In genomic region chr4:80124246-80125211, GRCh38 we compare ENCODE assay signal across 17 cellular contexts. TPM values are rescaled to one million over a fixed set of nuclear protein-coding genes. Genes with fewer than 3 reads are reported as not detected.
DNase-seq lines count a peak whose midpoint lies in the region; ATAC-seq, FAIRE-seq and TF ChIP-seq lines count a peak whose summit lies in the region.
"Had no signal": no experiment of that assay in that cellular context is flagged by ENCODE, and none has a peak within 500 bp of the region (broad histone marks: within the 10 kb centered on the region; RNA-seq: fewer than 3 reads in every experiment).

No MANE protein-coding gene starts in this region.

- H3K36me3 ChIP-seq in breast epithelium: no peaks in the 10 kb centered on the region
- H3K36me3 ChIP-seq: heart right ventricle, thoracic aorta had no signal

- no peaks in the 10 kb centered on the region for H3K9me3 ChIP-seq in breast epithelium
- no peaks in the 10 kb centered on the region for H3K9me3 ChIP-seq in T-helper 17 cell (ENCODE audit: control insufficient read depth, low read length, poor library complexity, severe bottlenecking)
- H3K9me3 ChIP-seq: thoracic aorta had no signal

- FAIRE-seq in endometrium (lab: Jason Lieb, UNC): peak; percentile 46
- FAIRE-seq: kidney had no signal

- DNase-seq in MCF 10A (ENCODE audit: unreplicated experiment): no peak
- DNase-seq in breast epithelium (ENCODE audit: low spot score in 2 of 2): no peak
- DNase-seq in T-helper 17 cell: no peak
- no peak for DNase-seq in SKM-1 treated with dmso at 0.1 percent for 144 hours (lab: John Stamatoyannopoulos, UW; ENCODE audit: unreplicated experiment)
- DNase-seq: DMS79, H9, heart right ventricle, kidney, NCI-H146, NCI-H524, posterior cingulate gyrus had no signal

- ATAC-seq in T-helper 17 cell (no peak), HG03457 (IDR thresholded peaks at IDR 0.05; ENCODE audit: unreplicated experiment) (no peak), HG03469 (IDR thresholded peaks at IDR 0.05; ENCODE audit: unreplicated experiment) (no peak)
- ATAC-seq in stimulated activated memory B cell treated with anti-CD40 and anti-IgM and Interleukin-4, amounts not matched to agents 10 μg/mL and 1 μg/mL and 100 μg/mL, for 72 hours: no peak
- ATAC-seq: heart right ventricle had no signal

- TF ChIP-seq POLR2A in breast epithelium (IDR thresholded peaks at IDR 0.05): no peak

- no peak overlapping the region for H3K27ac ChIP-seq in breast epithelium
- H3K27ac ChIP-seq: heart right ventricle, thoracic aorta had no signal

- TF ChIP-seq CTCF in MCF 10A (IDR thresholded peaks at IDR 0.05; ENCODE audit: unreplicated experiment): no peak
- TF ChIP-seq CTCF in breast epithelium (IDR thresholded peaks at IDR 0.05): no peak

- H3K4me3 ChIP-seq in breast epithelium: no peak overlapping the region
- H3K4me3 ChIP-seq: heart right ventricle, thoracic aorta had no signal

- intact Hi-C loops in MCF 10A (cut with micrococcal nuclease): loop anchor here (1.0 to 5.0 kb wide), 2 partner anchors 52 to 60 kb away; partner anchors contain the start of gene ANTXR2
- intact Hi-C loops in breast epithelium (cut with DNase I; ENCODE audit: low total_unique reads): no loop called here

- no peaks in the 10 kb centered on the region for H3K36me3 Mint-ChIP-seq in MCF 10A (ENCODE audit: insufficient read depth, unreplicated experiment)
- no peaks in the 10 kb centered on the region for H3K36me3 Mint-ChIP-seq in T-helper 17 cell (ENCODE audit: low read depth)
- H3K36me3 Mint-ChIP-seq in stimulated activated memory B cell treated with anti-CD40 and anti-IgM and Interleukin-4, amounts not matched to agents 10 μg/mL and 1 μg/mL and 100 μg/mL, for 72 hours: no peaks in the 10 kb centered on the region

- POLR2A ChIA-PET in MCF 10A (lab: Yijun Ruan, JAX): interaction anchor here (2.5 kb wide), 1 partner anchor 52 kb away, joined by 12 read pairs; the partner anchor contains the start of gene ANTXR2

- H3K27ac Mint-ChIP-seq in MCF 10A (ENCODE audit: low read depth, unreplicated experiment): peak overlapping the region; percentile 70
- H3K27ac Mint-ChIP-seq in T-helper 17 cell: peak overlapping the region; percentile 96
- peak overlapping the region; percentile 73 for H3K27ac Mint-ChIP-seq in stimulated activated memory B cell treated with anti-CD40 and anti-IgM and Interleukin-4, amounts not matched to agents 10 μg/mL and 1 μg/mL and 100 μg/mL, for 72 hours
- H3K27ac Mint-ChIP-seq: H9 had no signal

- no peaks in the 10 kb centered on the region for H3K27me3 Mint-ChIP-seq in MCF 10A (ENCODE audit: insufficient read depth, unreplicated experiment)
- H3K27me3 Mint-ChIP-seq in T-helper 17 cell: no peaks in the 10 kb centered on the region
- peaks cover under 1% of the 10 kb centered on the region for H3K27me3 Mint-ChIP-seq in stimulated activated memory B cell treated with anti-CD40 and anti-IgM and Interleukin-4, amounts not matched to agents 10 μg/mL and 1 μg/mL and 100 μg/mL, for 72 hours

- no peaks in the 10 kb centered on the region for H3K4me1 ChIP-seq in breast epithelium

- peaks cover 36% of the 10 kb centered on the region for H3K4me1 Mint-ChIP-seq in MCF 10A (ENCODE audit: insufficient read depth, unreplicated experiment)
- peaks cover 44% of the 10 kb centered on the region for H3K4me1 Mint-ChIP-seq in T-helper 17 cell
- peaks cover 38% of the 10 kb centered on the region for H3K4me1 Mint-ChIP-seq in stimulated activated memory B cell treated with anti-CD40 and anti-IgM and Interleukin-4, amounts not matched to agents 10 μg/mL and 1 μg/mL and 100 μg/mL, for 72 hours

- no TSS peak for BruUV-seq in MCF 10A (replicated peaks; lab: Mats Ljungman, UMichigan)

- H3K9me3 Mint-ChIP-seq in MCF 10A (ENCODE audit: unreplicated experiment): peaks cover 8% of the 10 kb centered on the region
- H3K9me3 Mint-ChIP-seq in stimulated activated memory B cell treated with anti-CD40 and anti-IgM and Interleukin-4, amounts not matched to agents 10 μg/mL and 1 μg/mL and 100 μg/mL, for 72 hours: no peaks in the 10 kb centered on the region
- H3K9me3 Mint-ChIP-seq: activated naive CD4-positive, alpha-beta T cell treated with anti-CD3 and anti-CD28 coated beads for 36 hours; H9 had no signal

- H3K4me3 Mint-ChIP-seq in MCF 10A (ENCODE audit: unreplicated experiment) (peak overlapping the region; percentile 5), T-helper 17 cell (no peak overlapping the region)
- no peak overlapping the region for H3K4me3 Mint-ChIP-seq in stimulated activated memory B cell treated with anti-CD40 and anti-IgM and Interleukin-4, amounts not matched to agents 10 μg/mL and 1 μg/mL and 100 μg/mL, for 72 hours
- H3K4me3 Mint-ChIP-seq: activated naive CD4-positive, alpha-beta T cell treated with anti-CD3 and anti-CD28 coated beads for 36 hours; H9 had no signal

- CTCF ChIA-PET in MCF 10A (lab: Yijun Ruan, JAX): interaction anchor here (0.5 to 2.1 kb wide), 22 partner anchors 9 to 891 kb away, joined by 3 to 12 read pairs (median 4); partner anchors contain the start of gene ANTXR2

- H3K27me3 ChIP-seq in breast epithelium: no peaks in the 10 kb centered on the region
- H3K27me3 ChIP-seq: heart right ventricle had no signal

RNA-seq across cellular contexts. Expression of gene ANTXR2, which starts 51.5 kb away (rescaled TPM):
- total RNA-seq in MCF 10A (2022): 31.0 and 45.1 TPM in 2 replicates
- 100 to 1,000 TPM in 1 of 3 donors, 10 to 100 TPM in 2; 55.1 to 229 (median 77.4) TPM for total RNA-seq in breast epithelium
- 10 to 100 TPM; 58.0 to 58.9 TPM for total RNA-seq in T-helper 17 cell
